Comparison of ENCODE assay signal across 15 cellular contexts in the genomic region with DNA sequence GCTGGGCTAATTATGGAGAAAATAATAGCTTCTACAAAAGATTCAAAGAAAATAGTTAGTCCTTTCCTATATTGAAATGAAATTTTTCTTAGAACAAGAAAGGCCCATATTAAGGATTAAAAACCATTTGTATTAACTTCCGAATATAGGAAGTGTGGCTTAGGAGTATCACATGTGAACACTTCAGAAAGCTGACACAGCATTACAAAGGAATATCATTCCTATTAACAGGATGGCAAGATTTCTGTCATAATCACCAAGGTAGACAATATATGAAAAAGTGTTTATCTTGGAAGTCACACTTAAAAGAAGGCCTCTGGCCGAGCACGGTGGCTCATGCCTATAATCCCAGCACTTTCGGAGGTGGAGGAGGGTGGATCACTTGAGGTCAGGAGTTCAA. TPM values are rescaled to one million over a fixed set of nuclear protein-coding genes. Genes with fewer than 3 reads are reported as not detected.
A peak's percentile ranks its signal among the peaks of the same experiment; 100 is the strongest.
DNase-seq lines count a peak whose midpoint lies in the region; ATAC-seq, FAIRE-seq and TF ChIP-seq lines count a peak whose summit lies in the region.
"Had no signal": no experiment of that assay in that cellular context is flagged by ENCODE, and none has a peak within 500 bp of the region (broad histone marks: within the 10 kb centered on the region; RNA-seq: fewer than 3 reads in every experiment).

No MANE protein-coding gene starts in this region.

- H3K18ac ChIP-seq in IMR-90 (ENCODE audit: low read depth, low read length), result no peak overlapping the region
- no peak overlapping the region for H3K18ac ChIP-seq in mesenchymal stem cell (ENCODE audit: low read depth in 1 of 2, low read length in 2 of 2)

- no TSS peak for BruUV-seq in IMR-90 (replicated peaks; lab: Mats Ljungman, UMichigan)

- H4K8ac ChIP-seq in IMR-90 (ENCODE audit: low read depth in 2 of 2, low read length in 2 of 2) (no peak overlapping the region), mesenchymal stem cell (ENCODE audit: low read length) (no peak overlapping the region)

- no peak overlapping the region for H2BK15ac ChIP-seq in IMR-90 (ENCODE audit: low read depth, low read length)
- no peak overlapping the region for H2BK15ac ChIP-seq in mesenchymal stem cell (ENCODE audit: low read depth, poor library complexity, severe bottlenecking)

- H3K4me2 ChIP-seq in IMR-90 (ENCODE audit: low read depth, low read length) (no peak overlapping the region), mesenchymal stem cell (ENCODE audit: low read length, poor library complexity, severe bottlenecking) (no peak overlapping the region)

- no peak overlapping the region for H4K5ac ChIP-seq in IMR-90 (ENCODE audit: low read depth, low read length)

- no peaks in the 10 kb centered on the region for H3K27me3 Mint-ChIP-seq in type B pancreatic cell
- H3K27me3 Mint-ChIP-seq in progenitor cell of endocrine pancreas, result no peaks in the 10 kb centered on the region
- H3K27me3 Mint-ChIP-seq: CD4-positive, CD25-positive, alpha-beta regulatory T cell; CD8-positive, alpha-beta memory T cell had no signal

- H3K9me1 ChIP-seq in IMR-90 (ENCODE audit: insufficient read depth, low read length), result no peaks in the 10 kb centered on the region

- FAIRE-seq in small intestine (lab: Jason Lieb, UNC), result no peak
- FAIRE-seq: D721Med, HTR-8/SVneo had no signal

- H3K4me1 Mint-ChIP-seq in type B pancreatic cell (ENCODE audit: unreplicated experiment) (peaks cover 7% of the 10 kb centered on the region), progenitor cell of endocrine pancreas (ENCODE audit: low read depth) (peaks cover 2% of the 10 kb centered on the region)

- H3K79me1 ChIP-seq in IMR-90 (ENCODE audit: low read depth in 1 of 2, low read length in 2 of 2) (no peaks in the 10 kb centered on the region), mesenchymal stem cell (replicated peaks; ENCODE audit: low read length, poor library complexity, severe bottlenecking) (no peaks in the 10 kb centered on the region)

- H2BK5ac ChIP-seq in IMR-90 (ENCODE audit: low read depth, low read length, poor library complexity, severe bottlenecking) (no peak overlapping the region), mesenchymal stem cell (ENCODE audit: low read depth, low read length, poor library complexity, severe bottlenecking) (no peak overlapping the region)

- no peak for ATAC-seq in IMR-90 (ENCODE audit: low read depth)

- dilution Hi-C loops in IMR-90 (cut with HindIII; ENCODE audit: low sequenced_read_pairs, unreplicated experiment), result no loop called here

- H2BK20ac ChIP-seq in IMR-90 (ENCODE audit: low read depth, low read length), result no peak overlapping the region

- H3K9ac ChIP-seq in IMR-90 (ENCODE audit: low read depth, low read length) (no peak overlapping the region), mesenchymal stem cell (ENCODE audit: low read length) (peak overlapping the region; percentile 40)

- no peaks in the 10 kb centered on the region for H4K20me1 ChIP-seq in IMR-90 (ENCODE audit: insufficient read depth, low read length)

- no peak overlapping the region for H3K4me3 Mint-ChIP-seq in type B pancreatic cell
- H3K4me3 Mint-ChIP-seq in progenitor cell of endocrine pancreas (ENCODE audit: low read depth), result no peak overlapping the region
- H3K4me3 Mint-ChIP-seq: CD8-positive, alpha-beta memory T cell; HFFc6 had no signal

- in situ Hi-C loops in IMR-90 (cut with MboI; ENCODE audit: low sequenced_read_pairs), result loop anchor here (10.0 kb wide), 1 partner anchor 202 kb away; a partner anchor contains a TSS

- peaks cover 8% of the 10 kb centered on the region for H3K36me3 Mint-ChIP-seq in type B pancreatic cell
- H3K36me3 Mint-ChIP-seq in progenitor cell of endocrine pancreas (ENCODE audit: insufficient read depth), result peaks cover 5% of the 10 kb centered on the region

- TF ChIP-seq CTCF in IMR-90 (conservative IDR thresholded peaks at IDR 0.05; ENCODE audit: low read depth, low read length) (no peak), adrenal gland (IDR thresholded peaks at IDR 0.05) (no peak), type B pancreatic cell (conservative IDR thresholded peaks at IDR 0.05) (no peak), progenitor cell of endocrine pancreas (IDR thresholded peaks at IDR 0.05; ENCODE audit: unreplicated experiment) (no peak)

- no peak overlapping the region for H2BK12ac ChIP-seq in mesenchymal stem cell (ENCODE audit: low read length in 2 of 2)

- H4K91ac ChIP-seq in IMR-90 (ENCODE audit: insufficient read depth, low read depth, low read length) (no peak overlapping the region), mesenchymal stem cell (ENCODE audit: low read length) (no peak overlapping the region)

- H3K27me3 ChIP-seq in IMR-90 (ENCODE audit: control insufficient read depth, insufficient read depth, low read length) (no peaks in the 10 kb centered on the region), adrenal gland (no peaks in the 10 kb centered on the region), mesenchymal stem cell (ENCODE audit: control insufficient read depth in 1 of 2, insufficient read depth in 1 of 2, low read length in 2 of 2) (no peaks in the 10 kb centered on the region), small intestine (ENCODE audit: control insufficient read depth in 2 of 2, insufficient read depth in 2 of 2, low read length in 2 of 2) (no peaks in the 10 kb centered on the region)
- H3K27me3 ChIP-seq: BE2C had no signal

- H3K23ac ChIP-seq in IMR-90 (ENCODE audit: low read depth, low read length) (no peak overlapping the region), mesenchymal stem cell (ENCODE audit: low read length in 2 of 2) (no peak overlapping the region)

- no peak for TF ChIP-seq RAD21 in IMR-90 (IDR thresholded peaks at IDR 0.05; ENCODE audit: low read length)

- 0 out of 2 replicates have a peak, but pooled peaks cover 1% of the 10 kb centered on the region for H3K36me3 ChIP-seq in IMR-90 (ENCODE audit: control insufficient read depth, insufficient read depth, low read length)
- H3K36me3 ChIP-seq in adrenal gland (replicated peaks in 1 of 2), result peaks cover 0 to 3% of the 10 kb centered on the region in 2 donors
- H3K36me3 ChIP-seq in mesenchymal stem cell (ENCODE audit: control insufficient read depth in 1 of 2, insufficient read depth in 2 of 2, low read depth in 1 of 2, low read length in 2 of 2), result peaks cover 7 to 26% of the 10 kb centered on the region in 2 experiments
- peaks cover 0 to 2% of the 10 kb centered on the region in 2 donors for H3K36me3 ChIP-seq in small intestine (ENCODE audit: control insufficient read depth in 2 of 2, insufficient read depth in 2 of 2, low read length in 2 of 2)

- H2BK120ac ChIP-seq in IMR-90 (ENCODE audit: low read depth, low read length) (no peak overlapping the region), mesenchymal stem cell (ENCODE audit: low read depth, low read length) (no peak overlapping the region)

- H3K56ac ChIP-seq in IMR-90 (ENCODE audit: extremely low read depth, insufficient read depth, low read length), result no peak overlapping the region

- H2AFZ ChIP-seq in IMR-90 (replicated peaks; ENCODE audit: low read length, poor library complexity), result no peak overlapping the region
- H2AFZ ChIP-seq in mesenchymal stem cell (ENCODE audit: low read depth, low read length), result no peak overlapping the region

- no peak for DNase-seq in IMR-90
- DNase-seq in adrenal gland, result no peak
- no peak for DNase-seq in mesenchymal stem cell
- DNase-seq in type B pancreatic cell (ENCODE audit: extremely low spot score, unreplicated experiment), result peak; percentile 22
- DNase-seq in NOMO-1 (lab: John Stamatoyannopoulos, UW; ENCODE audit: unreplicated experiment in 2 of 2), result no peak
- no peak for DNase-seq in small intestine
- no peak for DNase-seq in progenitor cell of endocrine pancreas (ENCODE audit: low spot score, unreplicated experiment)
- DNase-seq: GOT3 had no signal

- no peak overlapping the region for H2AK9ac ChIP-seq in IMR-90 (replicated peaks; ENCODE audit: low read depth, low read length, poor library complexity)

- H3K9me3 Mint-ChIP-seq in type B pancreatic cell (no peaks in the 10 kb centered on the region), progenitor cell of endocrine pancreas (ENCODE audit: low read depth) (no peaks in the 10 kb centered on the region)
- H3K9me3 Mint-ChIP-seq: CD4-positive, CD25-positive, alpha-beta regulatory T cell; CD8-positive, alpha-beta memory T cell; HFFc6 had no signal

- H3K4me1 ChIP-seq in IMR-90 (ENCODE audit: control insufficient read depth, insufficient read depth, low read length) (no peaks in the 10 kb centered on the region), adrenal gland (replicated peaks in 1 of 2) (peaks cover 3 to 5% of the 10 kb centered on the region in 2 donors), mesenchymal stem cell (ENCODE audit: control insufficient read depth, insufficient read depth, low read depth, low read length) (no peaks in the 10 kb centered on the region), small intestine (ENCODE audit: control insufficient read depth in 2 of 2, insufficient read depth in 1 of 2, low read depth in 1 of 2, low read length in 1 of 2) (no peaks in the 10 kb centered on the region)
- H3K4me1 ChIP-seq: BE2C had no signal

- no peak overlapping the region for H3K4ac ChIP-seq in IMR-90 (ENCODE audit: low read depth, low read length)
- no peak overlapping the region for H3K4ac ChIP-seq in mesenchymal stem cell (ENCODE audit: low read depth in 1 of 2, low read length in 2 of 2)

- H2AK5ac ChIP-seq in IMR-90 (ENCODE audit: low read depth, low read length) (no peak overlapping the region), mesenchymal stem cell (ENCODE audit: low read length, severe bottlenecking) (no peak overlapping the region)

- intact Hi-C loops in IMR-90 (cut with micrococcal nuclease), result loop anchor here (1.0 to 10.0 kb wide), 2 partner anchors 200 to 292 kb away; a partner anchor contains a TSS
- intact Hi-C loops in adrenal gland (cut with DNase I), result loop anchor here in 1 of 2 donors (10.0 kb wide), 1 partner anchor 202 kb away; a partner anchor contains a TSS

- no peak for TF ChIP-seq POLR2A in IMR-90 (IDR thresholded peaks at IDR 0.05; ENCODE audit: low read depth, low read length)
- TF ChIP-seq POLR2A in adrenal gland (IDR thresholded peaks at IDR 0.05), result no peak

- POLR2A ChIA-PET in IMR-90 (lab: Charles Lee; ENCODE audit: unreplicated experiment), result no interaction called here

- H3K27ac ChIP-seq in IMR-90 (ENCODE audit: insufficient read depth, low read length) (no peak overlapping the region), adrenal gland (peak overlapping the region in 3 of 5 donors; percentile 37 to 46 (median 40)), mesenchymal stem cell (ENCODE audit: low read length, poor library complexity, severe bottlenecking) (no peak overlapping the region), small intestine (ENCODE audit: low read depth in 1 of 2, low read length in 1 of 2) (no peak overlapping the region)

- H3K9me3 ChIP-seq in IMR-90 (ENCODE audit: control insufficient read depth, insufficient read depth, low read length) (no peaks in the 10 kb centered on the region), adrenal gland (replicated peaks in 1 of 3) (no peaks in the 10 kb centered on the region), mesenchymal stem cell (ENCODE audit: control insufficient read depth, low read length) (no peaks in the 10 kb centered on the region), small intestine (ENCODE audit: control insufficient read depth, low read depth) (no peaks in the 10 kb centered on the region)
- H3K9me3 ChIP-seq: BE2C, Caco-2 had no signal

- H3K27ac Mint-ChIP-seq in type B pancreatic cell, result no peak overlapping the region
- H3K27ac Mint-ChIP-seq in progenitor cell of endocrine pancreas, result no peak overlapping the region
- H3K27ac Mint-ChIP-seq: CD4-positive, CD25-positive, alpha-beta regulatory T cell; HFFc6 had no signal

- H3K14ac ChIP-seq in IMR-90 (replicated peaks; ENCODE audit: low read depth, low read length) (no peak overlapping the region), mesenchymal stem cell (ENCODE audit: low read length in 2 of 2) (no peak overlapping the region)

- CTCF ChIA-PET in IMR-90 (lab: Yijun Ruan, JAX), result interaction anchor here (0.5 to 0.6 kb wide), 3 partner anchors 18 to 238 kb away, joined by 3 to 6 read pairs (median 3); no protein-coding TSS in a partner anchor

- no CpG with 5 or more reads among the region's 4 CpGs for WGBS in IMR-90 (ENCODE audit: extremely low coverage in 2 of 2, insufficient read length in 1 of 2), 2 experiments
- WGBS in adrenal gland, 4 donors, result 53 to 66% (median 58%) methylated on average over 4 of the region's 4 CpGs
- 98% methylated on average over 3 of the region's 4 CpGs for WGBS in mesenchymal stem cell
- WGBS in small intestine, 3 donors, result 91 to 95% (median 91%) methylated on average over 4 of the region's 4 CpGs

- H3K4me3 ChIP-seq in IMR-90 (ENCODE audit: insufficient read depth, low read depth, low read length) (no peak overlapping the region), adrenal gland (no peak overlapping the region), mesenchymal stem cell (ENCODE audit: insufficient read depth in 1 of 2, low read depth in 1 of 2, low read length in 2 of 2) (no peak overlapping the region), small intestine (ENCODE audit: low read depth in 1 of 2, low read length in 2 of 2) (no peak overlapping the region)

RNA-seq across cellular contexts. Expression of a gene that starts 5.4 kb away (rescaled TPM):
- total RNA-seq in IMR-90 (2012; rRNA removed) (18.3 and 20.1 TPM in 2 replicates), adrenal gland (10 to 100 TPM; 19.4 to 39.6 (median 28.5) TPM), type B pancreatic cell (ENCODE audit: low replicate concordance) (31.0 and 33.3 TPM in 2 replicates), progenitor cell of endocrine pancreas (40.5 and 41.8 TPM in 2 replicates)
- polyA plus RNA-seq in IMR-90 (2012; rRNA removed) (7.9 and 8.8 TPM in 2 replicates), adrenal gland (10 to 100 TPM in 2 of 3 donors, 1 to 10 TPM in 1; 6.2 to 18.3 (median 11.9) TPM), small intestine (1 to 10 TPM; 4.1 to 8.1 (median 6.5) TPM)
- 1.7 and 3.7 TPM in 2 replicates for polyA plus RNA-seq in IMR-90 (2012; cell fraction: cytosol; rRNA removed)
- 2.3 and 12.0 TPM in 2 replicates for polyA plus RNA-seq in IMR-90 (2012; cell fraction: nucleus; rRNA removed; ENCODE audit: low replicate concordance)
- 10.2 TPM for polyA plus RNA-seq in mesenchymal stem cell (2013, experiment 1 of 2)
- 10.0 TPM for polyA plus RNA-seq in mesenchymal stem cell (2013, experiment 2 of 2)

RNA-seq across cellular contexts. Expression of a gene that starts 23.1 kb away (rescaled TPM):
- total RNA-seq in IMR-90 (2012; rRNA removed) (35.0 and 40.5 TPM in 2 replicates), adrenal gland (10 to 100 TPM in 6 of 8 donors, 1 to 10 TPM in 2; 9.1 to 36.2 (median 26.2) TPM), type B pancreatic cell (ENCODE audit: low replicate concordance) (35.3 and 55.8 TPM in 2 replicates), progenitor cell of endocrine pancreas (58.0 and 60.8 TPM in 2 replicates)
- polyA plus RNA-seq in IMR-90 (2012; rRNA removed) (7.7 and 14.2 TPM in 2 replicates), adrenal gland (10 to 100 TPM in 1 of 3 donors, 1 to 10 TPM in 2; 6.2 to 18.6 (median 6.7) TPM), small intestine (10 to 100 TPM in 1 of 3 donors, 1 to 10 TPM in 2; 2.7 to 12.9 (median 2.9) TPM)
- polyA plus RNA-seq in IMR-90 (2012; cell fraction: cytosol; rRNA removed), result 2.7 and 4.1 TPM in 2 replicates
- polyA plus RNA-seq in IMR-90 (2012; cell fraction: nucleus; rRNA removed; ENCODE audit: low replicate concordance), result 3.4 and 16.8 TPM in 2 replicates
- polyA plus RNA-seq in mesenchymal stem cell (2013, experiment 1 of 2), result 10.5 TPM
- 10.8 TPM for polyA plus RNA-seq in mesenchymal stem cell (2013, experiment 2 of 2)

RNA-seq across cellular contexts. Expression of a gene that starts 26.3 kb away (rescaled TPM):
- 109 and 159 TPM in 2 replicates for total RNA-seq in IMR-90 (2012; rRNA removed)
- 100 and 101 TPM in 2 replicates for polyA plus RNA-seq in IMR-90 (2012; rRNA removed)
- 34.7 and 84.2 TPM in 2 replicates for polyA plus RNA-seq in IMR-90 (2012; cell fraction: cytosol; rRNA removed)
- polyA plus RNA-seq in IMR-90 (2012; cell fraction: nucleus; rRNA removed; ENCODE audit: low replicate concordance), result 19.8 and 52.8 TPM in 2 replicates
- 100 to 1,000 TPM in 1 of 8 donors, 10 to 100 TPM in 7; 55.7 to 103 (median 63.1) TPM for total RNA-seq in adrenal gland
- polyA plus RNA-seq in adrenal gland, result 100 to 1,000 TPM in 1 of 3 donors, 10 to 100 TPM in 2; 15.9 to 113 (median 18.3) TPM
- polyA plus RNA-seq in mesenchymal stem cell (2013, experiment 1 of 2), result 67.4 TPM
- polyA plus RNA-seq in mesenchymal stem cell (2013, experiment 2 of 2), result 64.8 TPM
- total RNA-seq in type B pancreatic cell (ENCODE audit: low replicate concordance), result 61.2 and 65.6 TPM in 2 replicates
- polyA plus RNA-seq in small intestine, result 10 to 100 TPM; 38.9 to 70.0 (median 40.0) TPM
- 63.1 and 63.5 TPM in 2 replicates for total RNA-seq in progenitor cell of endocrine pancreas

Comparison
In these comparisons a context has a peak if more than half of its experiments do, and no peak if none do; other contexts are left out.
1. H3K27ac ChIP-seq: peak in adrenal gland (3 of 5); none in IMR-90 (single experiment), mesenchymal stem cell (single experiment) and small intestine (0 of 2).